ENCODE assay signal across 18 cellular contexts in genomic region chr2:150473767-150474166, GRCh38. TPM values are rescaled to one million over a fixed set of nuclear protein-coding genes. Genes with fewer than 3 reads are reported as not detected.
A peak's percentile ranks its signal among the peaks of the same experiment; 100 is the strongest.
DNase-seq lines count a peak whose midpoint lies in the region; ATAC-seq, FAIRE-seq and TF ChIP-seq lines count a peak whose summit lies in the region.
"Had no signal": no experiment of that assay in that cellular context is flagged by ENCODE, and none has a peak within 500 bp of the region (broad histone marks: within the 10 kb centered on the region; RNA-seq: fewer than 3 reads in every experiment).

No MANE protein-coding gene starts in this region.

- no peaks in the 10 kb centered on the region for H3K27me3 Mint-ChIP-seq in Calu3 (ENCODE audit: unreplicated experiment)
- H3K27me3 Mint-ChIP-seq in activated T-helper 17 cell treated with anti-CD3 and anti-CD28 coated beads, Interleukin-2, amount 50 U/mL, for 72 hours = peaks cover 4% of the 10 kb centered on the region
- H3K27me3 Mint-ChIP-seq: activated CD4-positive, alpha-beta memory T cell treated with anti-CD3 and anti-CD28 coated beads, Interleukin-2, amount 10 ng/mL, durations not matched to agents 7 days and 5 days had no signal

- no peak overlapping the region for H4K8ac ChIP-seq in H1 (ENCODE audit: extremely low read depth, insufficient read depth, low read length)

- no peak overlapping the region for H3K18ac ChIP-seq in H1 (ENCODE audit: extremely low read depth, low read length)

- no peak overlapping the region for H3K23ac ChIP-seq in H1 (ENCODE audit: insufficient read length)

- H2BK15ac ChIP-seq in H1 (ENCODE audit: low read length) = no peak overlapping the region

- no peak overlapping the region for H3K56ac ChIP-seq in H1 (replicated peaks; ENCODE audit: insufficient read length, low read depth, low read length)

- no peak for TF ChIP-seq POLR2A in Peyer's patch (IDR thresholded peaks at IDR 0.05)
- no peak for TF ChIP-seq POLR2A in H1 (IDR thresholded peaks at IDR 0.05; ENCODE audit: control extremely low read depth in 1 of 2, low read depth in 2 of 2, low read length in 2 of 2)

- H2BK120ac ChIP-seq in H1 (replicated peaks; ENCODE audit: low read depth, low read length) = no peak overlapping the region

- H2BK5ac ChIP-seq in H1 (ENCODE audit: low read depth, low read length) = 0 out of 2 replicates have a peak overlapping the region, but pooled peaks have one; percentile 9

- CTCF ChIA-PET in Calu3 (lab: Charles Lee) (interaction anchor here (0.5 to 1.1 kb wide), 3 partner anchors 127 to 331 kb away, joined by 3 read pairs; no protein-coding TSS in a partner anchor), H1 (lab: Charles Lee; ENCODE audit: partially characterized antibody) (interaction anchor here (0.5 to 1.6 kb wide), 4 partner anchors 11 to 876 kb away, joined by 3 read pairs; no protein-coding TSS in a partner anchor)

- H3K4me1 Mint-ChIP-seq in Calu3 (ENCODE audit: low read depth, unreplicated experiment) = peaks cover 93% of the 10 kb centered on the region
- H3K4me1 Mint-ChIP-seq in activated T-helper 17 cell treated with anti-CD3 and anti-CD28 coated beads, Interleukin-2, amount 50 U/mL, for 72 hours = no peaks in the 10 kb centered on the region
- H3K4me1 Mint-ChIP-seq: activated CD4-positive, alpha-beta memory T cell treated with anti-CD3 and anti-CD28 coated beads, Interleukin-2, amount 10 ng/mL, durations not matched to agents 7 days and 5 days had no signal

- ATAC-seq in esophagus mucosa (no peak), omental fat pad (ENCODE audit: low FRiP score) (no peak), GM21786 (IDR thresholded peaks at IDR 0.05; ENCODE audit: unreplicated experiment) (no peak)
- ATAC-seq in activated T-helper 17 cell treated with anti-CD3 and anti-CD28 coated beads, Interleukin-2, amount 50 U/mL, for 72 hours (replicated peaks) = no peak
- ATAC-seq: upper lobe of right lung had no signal

- BruUV-seq in Calu3 (replicated peaks; lab: Mats Ljungman, UMichigan) = no TSS peak

- H3K9ac ChIP-seq in H1 (replicated peaks in 1 of 4; ENCODE audit: extremely low read depth in 1 of 4, low read depth in 3 of 4, low read length in 3 of 4) = no peak overlapping the region

- H3K36me3 ChIP-seq in Peyer's patch (peaks cover 0 to 46% (median 0%) of the 10 kb centered on the region in 3 donors), H1 (ENCODE audit: control insufficient read depth in 2 of 4, insufficient read depth in 4 of 4, low read length in 3 of 4) (peaks cover 2 to 61% (median 43%) of the 10 kb centered on the region in 4 experiments; a peak in 7 of 8 replicates), osteoblast (ENCODE audit: insufficient read depth, low read length) (peaks cover 81% of the 10 kb centered on the region)

- no peak overlapping the region for H3K4me3 ChIP-seq in Peyer's patch
- H3K4me3 ChIP-seq in H1 (ENCODE audit: extremely low read depth in 1 of 4, insufficient read depth in 2 of 4, low read depth in 3 of 4, low read length in 4 of 4) = no peak overlapping the region
- no peak overlapping the region for H3K4me3 ChIP-seq in osteoblast (ENCODE audit: insufficient read depth, low read length)
- H3K4me3 ChIP-seq: upper lobe of right lung had no signal

- no peaks in the 10 kb centered on the region for H3K9me3 Mint-ChIP-seq in Calu3 (ENCODE audit: low read depth, unreplicated experiment)
- peaks cover 4% of the 10 kb centered on the region for H3K9me3 Mint-ChIP-seq in activated T-helper 17 cell treated with anti-CD3 and anti-CD28 coated beads, Interleukin-2, amount 50 U/mL, for 72 hours
- H3K9me3 Mint-ChIP-seq: endodermal cell had no signal

- H4K91ac ChIP-seq in H1 (replicated peaks; ENCODE audit: insufficient read length, low read length) = no peak overlapping the region

- no peak overlapping the region for H3K4me2 ChIP-seq in H1 (ENCODE audit: insufficient read depth in 1 of 2, low read depth in 2 of 2, low read length in 2 of 2)
- H3K4me2 ChIP-seq in osteoblast (ENCODE audit: insufficient read depth, low read length) = peak overlapping the region; percentile 31

- no peak for TF ChIP-seq CTCF in Calu3 (IDR thresholded peaks at IDR 0.05; ENCODE audit: unreplicated experiment)
- TF ChIP-seq CTCF in Peyer's patch (IDR thresholded peaks at IDR 0.05) = no peak
- TF ChIP-seq CTCF in H1 (IDR thresholded peaks at IDR 0.05; ENCODE audit: control extremely low read depth in 1 of 3, insufficient read depth in 1 of 3, low read depth in 1 of 3, low read length in 3 of 3) = no peak
- TF ChIP-seq CTCF in osteoblast (IDR thresholded peaks at IDR 0.05; ENCODE audit: extremely low read depth, low read depth, low read length) = no peak
- no peak for TF ChIP-seq CTCF in omental fat pad (IDR thresholded peaks at IDR 0.05)

- H3K36me3 Mint-ChIP-seq in Calu3 (ENCODE audit: insufficient read depth, unreplicated experiment) = peaks cover 99% of the 10 kb centered on the region
- no peaks in the 10 kb centered on the region for H3K36me3 Mint-ChIP-seq in activated T-helper 17 cell treated with anti-CD3 and anti-CD28 coated beads, Interleukin-2, amount 50 U/mL, for 72 hours (ENCODE audit: low read depth)

- H2AFZ ChIP-seq in H1 (ENCODE audit: low read length) (no peak overlapping the region), osteoblast (ENCODE audit: low read length) (no peak overlapping the region)

- TF ChIP-seq EP300 in H1 (IDR thresholded peaks at IDR 0.05; ENCODE audit: borderline replicate concordance in 1 of 2, low read depth in 2 of 2, low read length in 2 of 2) = no peak

- no peak overlapping the region for H4K5ac ChIP-seq in H1 (ENCODE audit: insufficient read length, low read depth, low read length)

- WGBS in H1 (ENCODE audit: extremely low coverage in 1 of 2, insufficient coverage in 1 of 2, insufficient read length in 1 of 2, insufficient replicate concordance in 2 of 2, low coverage in 1 of 2, low lambda C conversion rate in 2 of 2, missing lambda C conversion rate in 1 of 2), 2 experiments = 92% methylated on average over 3 of the region's 3 CpGs; no CpG with 5 or more reads in 1 of the 2 experiments

- H3K79me2 ChIP-seq in H1 (ENCODE audit: control insufficient read depth in 1 of 2, insufficient read depth in 2 of 2, low read length in 2 of 2) = peaks cover 4 to 59% of the 10 kb centered on the region in 2 experiments
- H3K79me2 ChIP-seq in osteoblast (ENCODE audit: insufficient read depth, low read length) = peaks cover 95% of the 10 kb centered on the region

- FAIRE-seq in H1 (lab: Jason Lieb, UNC) = no peak
- FAIRE-seq: bronchial epithelial cell had no signal

- no peaks in the 10 kb centered on the region for H3K27me3 ChIP-seq in Peyer's patch
- H3K27me3 ChIP-seq in H1 (replicated peaks in 1 of 4; ENCODE audit: control insufficient read depth in 3 of 4, extremely low read depth in 1 of 4, insufficient read depth in 3 of 4, low read length in 3 of 4) = no peaks in the 10 kb centered on the region
- no peaks in the 10 kb centered on the region for H3K27me3 ChIP-seq in osteoblast (ENCODE audit: insufficient read depth, low read length)
- H3K27me3 ChIP-seq: upper lobe of right lung had no signal

- H4K20me1 ChIP-seq in H1 (replicated peaks in 1 of 2; ENCODE audit: control insufficient read depth in 1 of 2, insufficient read depth in 2 of 2, low read length in 2 of 2) (peaks cover 9 to 17% of the 10 kb centered on the region in 2 experiments), osteoblast (ENCODE audit: insufficient read depth, low read length) (peaks cover 56% of the 10 kb centered on the region)

- no peak overlapping the region for H2BK12ac ChIP-seq in H1 (ENCODE audit: low read depth, low read length)

- POLR2A ChIA-PET in H1 (lab: Charles Lee; ENCODE audit: partially characterized antibody) = interaction anchor here (1.1 kb wide), 1 partner anchor 577 kb away, joined by 3 read pairs; no protein-coding TSS in a partner anchor

- intact Hi-C loops in Calu3 (cut with micrococcal nuclease; ENCODE audit: unreplicated experiment) = loop anchor here (5.0 kb wide), 3 partner anchors 61 to 764 kb away; no protein-coding TSS in a partner anchor

- H3K14ac ChIP-seq in H1 (ENCODE audit: insufficient read length) = no peak overlapping the region

- H3K79me1 ChIP-seq in H1 (ENCODE audit: low read depth, low read length) = peaks cover 6% of the 10 kb centered on the region

- peak overlapping the region; percentile 94 for H3K27ac Mint-ChIP-seq in Calu3 (ENCODE audit: unreplicated experiment)
- no peak overlapping the region for H3K27ac Mint-ChIP-seq in activated T-helper 17 cell treated with anti-CD3 and anti-CD28 coated beads, Interleukin-2, amount 50 U/mL, for 72 hours
- H3K27ac Mint-ChIP-seq: activated CD4-positive, alpha-beta memory T cell treated with anti-CD3 and anti-CD28 coated beads, Interleukin-2, amount 10 ng/mL, durations not matched to agents 7 days and 5 days; endodermal cell had no signal

- no peak overlapping the region for H3K4ac ChIP-seq in H1 (replicated peaks; ENCODE audit: insufficient read length, low read depth, low read length)

- H2BK20ac ChIP-seq in H1 (ENCODE audit: low read length) = no peak overlapping the region

- H3K27ac ChIP-seq in Peyer's patch (peak overlapping the region in 3 of 4 donors; percentile 54 to 84 (median 83)), H1 (ENCODE audit: low read depth, low read length) (no peak overlapping the region), osteoblast (ENCODE audit: low read depth, low read length) (peak overlapping the region; percentile 74)
- H3K27ac ChIP-seq: upper lobe of right lung had no signal

- TF ChIP-seq RAD21 in H1 (IDR thresholded peaks at IDR 0.05 in 1 of 2, conservative IDR thresholded peaks at IDR 0.05 in 1 of 2; ENCODE audit: low read depth in 2 of 2, low read length in 2 of 2) = no peak

- DNase-seq in Calu3 (no peak), Peyer's patch (no peak), H1 (ENCODE audit: low read depth in 1 of 2, low spot score in 2 of 2) (no peak), osteoblast (ENCODE audit: insufficient read length, low spot score, missing footprints) (no peak), omental fat pad (ENCODE audit: low spot score) (no peak)
- DNase-seq: activated CD4-positive, alpha-beta memory T cell treated with anti-CD3 and anti-CD28 coated beads, Interleukin-2, amount 10 ng/mL, durations not matched to agents 7 days and 5 days; activated gamma-delta T cell treated with Interleukin-2 at 50 U/mL for 16 hours; DMS 273 treated with DMSO at 0.1 percent for 48 hours; endodermal cell; hippocampal formation; KBM-7; NCI-H146; NCI-H524; upper lobe of right lung had no signal

- H3K23me2 ChIP-seq in H1 (ENCODE audit: low read depth, low read length) = no peaks in the 10 kb centered on the region

- H3K4me1 ChIP-seq in Peyer's patch = peaks cover 0 to 60% (median 3%) of the 10 kb centered on the region in 4 donors
- peaks cover 0 to 9% (median 6%) of the 10 kb centered on the region in 4 experiments; a peak in 6 of 7 replicates for H3K4me1 ChIP-seq in H1 (replicated peaks in 1 of 4; ENCODE audit: control insufficient read depth in 3 of 4, insufficient read depth in 4 of 4, low read length in 3 of 4)
- peaks cover 98% of the 10 kb centered on the region for H3K4me1 ChIP-seq in osteoblast (ENCODE audit: insufficient read depth, low read length)

- H3K9me3 ChIP-seq in Peyer's patch (no peaks in the 10 kb centered on the region), H1 (ENCODE audit: insufficient read depth in 2 of 2, low read depth in 1 of 2, low read length in 1 of 2) (no peaks in the 10 kb centered on the region), osteoblast (ENCODE audit: low read depth, low read length) (no peaks in the 10 kb centered on the region)
- H3K9me3 ChIP-seq: upper lobe of right lung had no signal

- peak overlapping the region; percentile 94 for H3K4me3 Mint-ChIP-seq in Calu3 (ENCODE audit: low read depth, unreplicated experiment)
- no peak overlapping the region for H3K4me3 Mint-ChIP-seq in activated T-helper 17 cell treated with anti-CD3 and anti-CD28 coated beads, Interleukin-2, amount 50 U/mL, for 72 hours
- H3K4me3 Mint-ChIP-seq: activated CD4-positive, alpha-beta memory T cell treated with anti-CD3 and anti-CD28 coated beads, Interleukin-2, amount 10 ng/mL, durations not matched to agents 7 days and 5 days; endodermal cell had no signal

- no peak overlapping the region for H2AK5ac ChIP-seq in H1 (ENCODE audit: low read depth, low read length)

RNA-seq across cellular contexts. Expression of gene RND3, which starts 13.7 kb away (rescaled TPM):
- 118 and 143 TPM in 2 replicates for total RNA-seq in Calu3 (2022)
- total RNA-seq in Peyer's patch = 10 to 100 TPM; 14.9 to 80.6 (median 46.7) TPM
- total RNA-seq in H1 (2021; fragmentation: NEBNext Ultra II Directional; extraction: Animal tissue kit (Norgen Biotek cat#: 25700)) = 25.6 and 26.7 TPM in 2 replicates
- 7.4 and 12.2 TPM in 2 replicates for polyA plus RNA-seq in H1 (2011; rRNA removed)
- 12.8 TPM for polyA plus RNA-seq in H1 (2011; cell fraction: cytosol; rRNA removed)
- 14.3 TPM for polyA plus RNA-seq in H1 (2011; cell fraction: nucleus; rRNA removed)
- 30.8 to 52.5 TPM (median 35.1 TPM) in 4 replicates for polyA plus RNA-seq in H1 (2012, experiment 1 of 2)
- 2.5 TPM for polyA plus RNA-seq in H1 (2012, experiment 2 of 2)
- polyA plus RNA-seq in H1 (2013, experiment 1 of 2) = 54.4 TPM
- 54.7 TPM for polyA plus RNA-seq in H1 (2013, experiment 2 of 2)
- 53.0 and 84.6 TPM in 2 replicates for polyA minus RNA-seq in H1 (2011; rRNA and poly(A)+ RNA removed)
- 18.1 TPM for polyA minus RNA-seq in H1 (2011; cell fraction: cytosol; rRNA and poly(A)+ RNA removed)
- 36.6 TPM for polyA minus RNA-seq in H1 (2011; cell fraction: nucleus; rRNA and poly(A)+ RNA removed)
- total RNA-seq in osteoblast = 241 and 298 TPM in 2 replicates
- total RNA-seq in esophagus mucosa = 62.3 TPM
- total RNA-seq in activated T-helper 17 cell treated with anti-CD3 and anti-CD28 coated beads, Interleukin-2, amount 50 U/mL, for 72 hours = not detected
- 100 to 1,000 TPM in 2 of 4 donors, 10 to 100 TPM in 2; 41.3 to 214 (median 103) TPM for total RNA-seq in omental fat pad
- total RNA-seq: activated CD4-positive, alpha-beta memory T cell treated with anti-CD3 and anti-CD28 coated beads, Interleukin-2, amount 10 ng/mL, durations not matched to agents 7 days and 5 days had no signal

Comparison
In these comparisons a context has a peak if more than half of its experiments do, and no peak if none do; other contexts are left out.
1. RNA of gene RND3, which starts 13.7 kb away (total RNA-seq): 241 to 298 TPM in osteoblast, 41.3 to 214 TPM in omental fat pad, 118 to 143 TPM in Calu3, 62.3 TPM in esophagus mucosa (single experiment), 14.9 to 80.6 TPM in Peyer's patch and 25.6 to 26.7 TPM in H1; not detected in activated T-helper 17 cell treated with anti-CD3 and anti-CD28 coated beads, Interleukin-2, amount 50 U/mL, for 72 hours; every median in the first group is over 10 times any median in the second.